ENCODE assay signal across 18 cellular contexts in the genomic region with DNA sequence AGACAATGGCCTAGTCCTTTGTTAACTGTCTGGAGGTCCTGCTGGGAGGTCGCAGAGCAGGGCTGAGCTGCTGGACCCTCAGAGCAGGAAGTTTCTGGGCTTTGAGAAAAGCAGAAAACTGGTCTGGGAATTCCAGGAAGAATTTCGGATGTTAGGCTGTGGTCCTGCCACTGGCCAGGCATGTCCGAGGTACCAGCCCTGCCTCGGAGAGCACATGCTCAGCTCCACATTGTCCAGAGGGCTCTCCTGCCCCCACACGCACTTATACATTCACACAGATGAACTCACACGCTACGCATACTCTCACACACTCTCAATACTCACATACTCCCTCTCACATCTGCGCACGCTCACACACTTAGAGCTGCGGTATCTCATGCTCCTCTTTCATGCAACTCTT.
DNase-seq lines count a peak whose midpoint lies in the region; ATAC-seq, FAIRE-seq and TF ChIP-seq lines count a peak whose summit lies in the region.
"Had no signal": no experiment of that assay in that cellular context is flagged by ENCODE, and none has a peak within 500 bp of the region (broad histone marks: within the 10 kb centered on the region; RNA-seq: fewer than 3 reads in every experiment).

No MANE protein-coding gene starts in this region.

- TF ChIP-seq POLR2A in H54 (IDR thresholded peaks at IDR 0.05; ENCODE audit: low read depth, low read length): no peak

- H3K36me3 Mint-ChIP-seq in natural killer cell (no peaks in the 10 kb centered on the region), naive B cell (peaks cover 46% of the 10 kb centered on the region in 2 donors)
- H3K36me3 Mint-ChIP-seq in natural killer cell treated with Interleukin-12 subunit alpha and Interleukin-12 subunit beta and Interleukin-15 and Interleukin-18, amount 100 ng/mL, for 72 hours: peaks cover 11% of the 10 kb centered on the region
- H3K36me3 Mint-ChIP-seq in activated naive CD8-positive, alpha-beta T cell treated with anti-CD3 and anti-CD28 coated beads for 36 hours: peaks cover 80% of the 10 kb centered on the region

- intact Hi-C loops in natural killer cell (cut with micrococcal nuclease): no loop called here

- no peak for TF ChIP-seq CTCF in natural killer cell (IDR thresholded peaks at IDR 0.05)

- H3K27me3 Mint-ChIP-seq in natural killer cell (ENCODE audit: low read depth in 2 of 2) (no peaks in the 10 kb centered on the region), naive B cell (no peaks in the 10 kb centered on the region)
- H3K27me3 Mint-ChIP-seq in natural killer cell treated with Interleukin-12 subunit alpha and Interleukin-12 subunit beta and Interleukin-15 and Interleukin-18, amount 100 ng/mL, for 72 hours: no peaks in the 10 kb centered on the region
- no peaks in the 10 kb centered on the region for H3K27me3 Mint-ChIP-seq in activated naive CD8-positive, alpha-beta T cell treated with anti-CD3 and anti-CD28 coated beads for 36 hours
- H3K27me3 Mint-ChIP-seq: activated CD4-positive, alpha-beta T cell treated with anti-CD3 and anti-CD28 coated beads, Interleukin-2, amount 10 ng/mL, durations not matched to agents 7 days and 5 days; dendritic cell treated with granulocyte-macrophage colony-stimulating factor and Interleukin-4, amounts not matched to agents 40 ng/mL and 50 ng/mL, for 4 days had no signal

- H3K27ac Mint-ChIP-seq in natural killer cell (peak overlapping the region; percentile 5 to 42), naive B cell (peak overlapping the region in 5 of 6 donors; percentile 1 to 58 (median 21))
- H3K27ac Mint-ChIP-seq in natural killer cell treated with Interleukin-12 subunit alpha and Interleukin-12 subunit beta and Interleukin-15 and Interleukin-18, amount 100 ng/mL, for 72 hours: peak overlapping the region in 1 of 2 donors; percentile 84
- peak overlapping the region; percentile 60 for H3K27ac Mint-ChIP-seq in activated naive CD8-positive, alpha-beta T cell treated with anti-CD3 and anti-CD28 coated beads for 36 hours
- H3K27ac Mint-ChIP-seq: activated CD4-positive, alpha-beta T cell treated with anti-CD3 and anti-CD28 coated beads, Interleukin-2, amount 10 ng/mL, durations not matched to agents 7 days and 5 days; dendritic cell treated with granulocyte-macrophage colony-stimulating factor and Interleukin-4, amounts not matched to agents 40 ng/mL and 50 ng/mL, for 4 days had no signal

- ATAC-seq in natural killer cell (no peak), naive B cell (ENCODE audit: low read depth in 2 of 2) (no peak), GM18873 (IDR thresholded peaks at IDR 0.05; ENCODE audit: low FRiP score, unreplicated experiment) (no peak), HG03139 (IDR thresholded peaks at IDR 0.05; ENCODE audit: unreplicated experiment) (no peak)
- no peak for ATAC-seq in natural killer cell treated with Interleukin-12 subunit alpha and Interleukin-12 subunit beta and Interleukin-15 and Interleukin-18, amount 100 ng/mL, for 72 hours
- ATAC-seq: left ventricle myocardium superior had no signal

- H3K4me3 Mint-ChIP-seq in natural killer cell (no peak overlapping the region), naive B cell (peak overlapping the region in 1 of 8 donors; percentile 42)
- H3K4me3 Mint-ChIP-seq in natural killer cell treated with Interleukin-12 subunit alpha and Interleukin-12 subunit beta and Interleukin-15 and Interleukin-18, amount 100 ng/mL, for 72 hours: no peak overlapping the region
- H3K4me3 Mint-ChIP-seq in activated naive CD8-positive, alpha-beta T cell treated with anti-CD3 and anti-CD28 coated beads for 36 hours: peak overlapping the region; percentile 55
- H3K4me3 Mint-ChIP-seq: activated CD4-positive, alpha-beta T cell treated with anti-CD3 and anti-CD28 coated beads, Interleukin-2, amount 10 ng/mL, durations not matched to agents 7 days and 5 days; dendritic cell treated with granulocyte-macrophage colony-stimulating factor and Interleukin-4, amounts not matched to agents 40 ng/mL and 50 ng/mL, for 4 days had no signal

- H3K9me3 Mint-ChIP-seq in natural killer cell: no peaks in the 10 kb centered on the region
- peaks cover 2% of the 10 kb centered on the region for H3K9me3 Mint-ChIP-seq in natural killer cell treated with Interleukin-12 subunit alpha and Interleukin-12 subunit beta and Interleukin-15 and Interleukin-18, amount 100 ng/mL, for 72 hours
- peaks cover 17% of the 10 kb centered on the region for H3K9me3 Mint-ChIP-seq in activated naive CD8-positive, alpha-beta T cell treated with anti-CD3 and anti-CD28 coated beads for 36 hours
- peaks cover 4 to 16% (median 10%) of the 10 kb centered on the region in 7 donors for H3K9me3 Mint-ChIP-seq in naive B cell
- H3K9me3 Mint-ChIP-seq: dendritic cell treated with granulocyte-macrophage colony-stimulating factor and Interleukin-4, amounts not matched to agents 40 ng/mL and 50 ng/mL, for 4 days had no signal

- FAIRE-seq in H54 (lab: Jason Lieb, UNC): no peak
- FAIRE-seq: GM12892 had no signal

- DNase-seq in natural killer cell: no peak
- no peak for DNase-seq in natural killer cell treated with Interleukin-12 subunit alpha and Interleukin-12 subunit beta and Interleukin-15 and Interleukin-18, amount 100 ng/mL, for 72 hours (ENCODE audit: low spot score)
- DNase-seq in activated naive CD8-positive, alpha-beta T cell treated with anti-CD3 and anti-CD28 coated beads for 36 hours: no peak
- no peak for DNase-seq in naive B cell
- DNase-seq in H54 (ENCODE audit: insufficient read length, low spot score): no peak
- DNase-seq in NCI-H82 (lab: John Stamatoyannopoulos, UW): no peak
- DNase-seq: activated CD4-positive, alpha-beta T cell treated with anti-CD3 and anti-CD28 coated beads, Interleukin-2, amount 10 ng/mL, durations not matched to agents 7 days and 5 days; DMS79; left ventricle myocardium superior; NCI-H1417; NCI-H510A treated with DMSO at 0.1 percent for 48 hours; ovary; sigmoid colon; tibial artery had no signal

- H3K4me1 Mint-ChIP-seq in natural killer cell: peaks cover 41% of the 10 kb centered on the region in 2 donors
- peaks cover 30 to 42% of the 10 kb centered on the region in 2 donors for H3K4me1 Mint-ChIP-seq in natural killer cell treated with Interleukin-12 subunit alpha and Interleukin-12 subunit beta and Interleukin-15 and Interleukin-18, amount 100 ng/mL, for 72 hours (ENCODE audit: low read depth in 2 of 2)
- peaks cover 61% of the 10 kb centered on the region for H3K4me1 Mint-ChIP-seq in activated naive CD8-positive, alpha-beta T cell treated with anti-CD3 and anti-CD28 coated beads for 36 hours
- H3K4me1 Mint-ChIP-seq in naive B cell: peaks cover 32 to 49% (median 46%) of the 10 kb centered on the region in 3 donors
